ENCODE assay signal across 1 cellular context in the genomic region with DNA sequence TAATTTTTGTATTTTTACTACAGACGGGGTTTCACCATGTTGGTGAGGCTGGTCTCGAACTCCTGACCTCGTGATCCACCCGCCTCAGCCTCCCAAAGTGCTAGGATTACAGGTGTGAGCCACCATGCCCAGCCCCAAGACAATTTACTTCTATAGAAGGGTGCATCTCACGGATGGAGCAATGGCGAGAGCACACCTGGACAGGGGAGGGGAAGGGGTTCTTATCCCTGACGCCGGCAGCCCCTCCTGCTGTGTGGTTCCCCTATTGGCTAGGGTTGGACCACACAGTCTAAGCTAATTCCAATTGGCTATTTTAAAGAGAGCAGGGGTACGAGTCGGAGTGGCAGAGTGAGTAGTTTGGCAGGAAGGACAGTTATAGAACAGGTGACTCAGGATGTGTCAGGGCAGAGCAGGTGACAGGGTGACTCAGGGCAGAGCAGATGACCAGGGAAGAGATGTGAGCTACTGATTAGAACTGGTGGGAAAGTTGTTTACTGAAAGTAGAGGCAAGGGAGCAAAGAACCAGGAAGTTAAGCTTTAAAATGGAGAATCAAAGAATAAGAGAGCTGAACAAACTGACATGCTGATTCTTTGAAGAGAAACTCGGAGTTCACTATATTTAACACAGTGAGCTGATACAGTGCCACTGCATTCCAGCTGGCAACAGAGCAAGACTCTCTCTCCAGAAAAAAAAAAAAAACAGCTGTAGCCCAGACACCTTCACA.
A peak's percentile ranks its signal among the peaks of the same experiment; 100 is the strongest.
TF ChIP-seq lines count a peak whose summit lies in the region.

No MANE protein-coding gene starts in this region.

TF ChIP-seq in HepG2, 621 proteins besides CTCF, POLR2A, EP300 and RAD21 (continued from another document and continues in another):
- no peak for TF ChIP-seq ZNF441 (CRISPR knock-in tag; IDR thresholded peaks at IDR 0.05; ENCODE audit: borderline replicate concordance)
- no peak for TF ChIP-seq ZNF563 (CRISPR knock-in tag; IDR thresholded peaks at IDR 0.05)
- no peak for TF ChIP-seq ZNF629 (CRISPR knock-in tag; conservative IDR thresholded peaks at IDR 0.05)
- TF ChIP-seq PHB2 (IDR thresholded peaks at IDR 0.05; ENCODE audit: partially characterized antibody): no peak
- TF ChIP-seq, protein P1, sequence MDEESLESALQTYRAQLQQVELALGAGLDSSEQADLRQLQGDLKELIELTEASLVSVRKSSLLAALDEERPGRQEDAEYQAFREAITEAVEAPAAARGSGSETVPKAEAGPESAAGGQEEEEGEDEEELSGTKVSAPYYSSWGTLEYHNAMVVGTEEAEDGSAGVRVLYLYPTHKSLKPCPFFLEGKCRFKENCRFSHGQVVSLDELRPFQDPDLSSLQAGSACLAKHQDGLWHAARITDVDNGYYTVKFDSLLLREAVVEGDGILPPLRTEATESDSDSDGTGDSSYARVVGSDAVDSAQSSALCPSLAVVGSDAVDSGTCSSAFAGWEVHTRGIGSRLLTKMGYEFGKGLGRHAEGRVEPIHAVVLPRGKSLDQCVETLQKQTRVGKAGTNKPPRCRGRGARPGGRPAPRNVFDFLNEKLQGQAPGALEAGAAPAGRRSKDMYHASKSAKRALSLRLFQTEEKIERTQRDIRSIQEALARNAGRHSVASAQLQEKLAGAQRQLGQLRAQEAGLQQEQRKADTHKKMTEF (CRISPR knock-in tag; IDR thresholded peaks at IDR 0.05): no peak
- TF ChIP-seq GATAD1 (CRISPR knock-in tag; IDR thresholded peaks at IDR 0.05): no peak
- peak; percentile 31 for TF ChIP-seq TEAD3 (CRISPR knock-in tag; optimal IDR thresholded peaks at IDR 0.05; ENCODE audit: borderline replicate concordance)
- TF ChIP-seq ZNF569 (CRISPR knock-in tag; IDR thresholded peaks at IDR 0.05; ENCODE audit: borderline replicate concordance): no peak
- no peak for TF ChIP-seq EZH2 (conservative IDR thresholded peaks at IDR 0.05; ENCODE audit: low read depth, low read length)
- TF ChIP-seq HHEX (CRISPR knock-in tag; IDR thresholded peaks at IDR 0.05): no peak
- no peak for TF ChIP-seq SMYD3 (CRISPR knock-in tag; IDR thresholded peaks at IDR 0.05)
- TF ChIP-seq, protein P2, sequence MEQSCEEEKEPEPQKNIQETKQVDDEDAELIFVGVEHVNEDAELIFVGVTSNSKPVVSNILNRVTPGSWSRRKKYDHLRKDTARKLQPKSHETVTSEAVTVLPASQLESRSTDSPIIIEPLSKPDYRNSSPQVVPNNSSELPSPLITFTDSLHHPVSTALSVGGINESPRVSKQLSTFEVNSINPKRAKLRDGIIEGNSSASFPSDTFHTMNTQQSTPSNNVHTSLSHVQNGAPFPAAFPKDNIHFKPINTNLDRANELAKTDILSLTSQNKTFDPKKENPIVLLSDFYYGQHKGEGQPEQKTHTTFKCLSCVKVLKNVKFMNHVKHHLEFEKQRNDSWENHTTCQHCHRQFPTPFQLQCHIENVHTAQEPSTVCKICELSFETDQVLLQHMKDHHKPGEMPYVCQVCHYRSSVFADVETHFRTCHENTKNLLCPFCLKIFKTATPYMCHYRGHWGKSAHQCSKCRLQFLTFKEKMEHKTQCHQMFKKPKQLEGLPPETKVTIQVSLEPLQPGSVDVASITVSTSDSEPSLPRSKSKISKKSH (CRISPR knock-in tag; IDR thresholded peaks at IDR 0.05; ENCODE audit: borderline replicate concordance): no peak
- TF ChIP-seq SUZ12 (IDR thresholded peaks at IDR 0.05; ENCODE audit: low read depth, low read length): no peak
- TF ChIP-seq RELA (CRISPR knock-in tag; IDR thresholded peaks at IDR 0.05): no peak
- no peak for TF ChIP-seq TOPORS (CRISPR knock-in tag; IDR thresholded peaks at IDR 0.05)
- TF ChIP-seq HDAC2 (CRISPR knock-in tag; IDR thresholded peaks at IDR 0.05): 0 out of 2 replicates have a peak, but pooled peaks have one; percentile 12
- TF ChIP-seq FOXM1 (CRISPR knock-in tag; IDR thresholded peaks at IDR 0.05): no peak
- TF ChIP-seq, protein P3, sequence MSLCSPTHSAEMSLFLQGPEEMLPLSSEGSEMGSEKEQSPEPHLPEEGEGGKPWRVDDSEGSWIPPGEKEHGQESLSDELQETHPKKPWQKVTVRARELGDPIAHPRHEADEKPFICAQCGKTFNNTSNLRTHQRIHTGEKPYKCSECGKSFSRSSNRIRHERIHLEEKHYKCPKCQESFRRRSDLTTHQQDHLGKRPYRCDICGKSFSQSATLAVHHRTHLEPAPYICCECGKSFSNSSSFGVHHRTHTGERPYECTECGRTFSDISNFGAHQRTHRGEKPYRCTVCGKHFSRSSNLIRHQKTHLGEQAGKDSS (CRISPR knock-in tag; IDR thresholded peaks at IDR 0.05; ENCODE audit: borderline replicate concordance, low read depth): no peak
- no peak for TF ChIP-seq ZNF749 (CRISPR knock-in tag; IDR thresholded peaks at IDR 0.05; ENCODE audit: borderline replicate concordance)
- no peak for TF ChIP-seq ZMAT3 (CRISPR knock-in tag; conservative IDR thresholded peaks at IDR 0.05)
- TF ChIP-seq GLI4 (CRISPR knock-in tag; IDR thresholded peaks at IDR 0.05; ENCODE audit: borderline replicate concordance): no peak
- TF ChIP-seq, protein P4, sequence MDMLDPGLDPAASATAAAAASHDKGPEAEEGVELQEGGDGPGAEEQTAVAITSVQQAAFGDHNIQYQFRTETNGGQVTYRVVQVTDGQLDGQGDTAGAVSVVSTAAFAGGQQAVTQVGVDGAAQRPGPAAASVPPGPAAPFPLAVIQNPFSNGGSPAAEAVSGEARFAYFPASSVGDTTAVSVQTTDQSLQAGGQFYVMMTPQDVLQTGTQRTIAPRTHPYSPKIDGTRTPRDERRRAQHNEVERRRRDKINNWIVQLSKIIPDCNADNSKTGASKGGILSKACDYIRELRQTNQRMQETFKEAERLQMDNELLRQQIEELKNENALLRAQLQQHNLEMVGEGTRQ (IDR thresholded peaks at IDR 0.05; ENCODE audit: low read depth, low read length): peak; percentile 36; the same call in 1 of the 2 replicates
- TF ChIP-seq, protein P4 (CRISPR knock-in tag; IDR thresholded peaks at IDR 0.05; ENCODE audit: borderline replicate concordance): no peak
- TF ChIP-seq, protein P5, sequence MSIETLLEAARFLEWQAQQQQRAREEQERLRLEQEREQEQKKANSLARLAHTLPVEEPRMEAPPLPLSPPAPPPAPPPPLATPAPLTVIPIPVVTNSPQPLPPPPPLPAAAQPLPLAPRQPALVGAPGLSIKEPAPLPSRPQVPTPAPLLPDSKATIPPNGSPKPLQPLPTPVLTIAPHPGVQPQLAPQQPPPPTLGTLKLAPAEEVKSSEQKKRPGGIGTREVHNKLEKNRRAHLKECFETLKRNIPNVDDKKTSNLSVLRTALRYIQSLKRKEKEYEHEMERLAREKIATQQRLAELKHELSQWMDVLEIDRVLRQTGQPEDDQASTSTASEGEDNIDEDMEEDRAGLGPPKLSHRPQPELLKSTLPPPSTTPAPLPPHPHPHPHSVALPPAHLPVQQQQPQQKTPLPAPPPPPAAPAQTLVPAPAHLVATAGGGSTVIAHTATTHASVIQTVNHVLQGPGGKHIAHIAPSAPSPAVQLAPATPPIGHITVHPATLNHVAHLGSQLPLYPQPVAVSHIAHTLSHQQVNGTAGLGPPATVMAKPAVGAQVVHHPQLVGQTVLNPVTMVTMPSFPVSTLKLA (IDR thresholded peaks at IDR 0.05): 0 out of 2 replicates have a peak, but pooled peaks have one; percentile 26
- TF ChIP-seq MED8 (CRISPR knock-in tag; IDR thresholded peaks at IDR 0.05; ENCODE audit: insufficient replicate concordance): no peak
- no peak for TF ChIP-seq ZNF160 (CRISPR knock-in tag; IDR thresholded peaks at IDR 0.05)
- TF ChIP-seq, protein P6, sequence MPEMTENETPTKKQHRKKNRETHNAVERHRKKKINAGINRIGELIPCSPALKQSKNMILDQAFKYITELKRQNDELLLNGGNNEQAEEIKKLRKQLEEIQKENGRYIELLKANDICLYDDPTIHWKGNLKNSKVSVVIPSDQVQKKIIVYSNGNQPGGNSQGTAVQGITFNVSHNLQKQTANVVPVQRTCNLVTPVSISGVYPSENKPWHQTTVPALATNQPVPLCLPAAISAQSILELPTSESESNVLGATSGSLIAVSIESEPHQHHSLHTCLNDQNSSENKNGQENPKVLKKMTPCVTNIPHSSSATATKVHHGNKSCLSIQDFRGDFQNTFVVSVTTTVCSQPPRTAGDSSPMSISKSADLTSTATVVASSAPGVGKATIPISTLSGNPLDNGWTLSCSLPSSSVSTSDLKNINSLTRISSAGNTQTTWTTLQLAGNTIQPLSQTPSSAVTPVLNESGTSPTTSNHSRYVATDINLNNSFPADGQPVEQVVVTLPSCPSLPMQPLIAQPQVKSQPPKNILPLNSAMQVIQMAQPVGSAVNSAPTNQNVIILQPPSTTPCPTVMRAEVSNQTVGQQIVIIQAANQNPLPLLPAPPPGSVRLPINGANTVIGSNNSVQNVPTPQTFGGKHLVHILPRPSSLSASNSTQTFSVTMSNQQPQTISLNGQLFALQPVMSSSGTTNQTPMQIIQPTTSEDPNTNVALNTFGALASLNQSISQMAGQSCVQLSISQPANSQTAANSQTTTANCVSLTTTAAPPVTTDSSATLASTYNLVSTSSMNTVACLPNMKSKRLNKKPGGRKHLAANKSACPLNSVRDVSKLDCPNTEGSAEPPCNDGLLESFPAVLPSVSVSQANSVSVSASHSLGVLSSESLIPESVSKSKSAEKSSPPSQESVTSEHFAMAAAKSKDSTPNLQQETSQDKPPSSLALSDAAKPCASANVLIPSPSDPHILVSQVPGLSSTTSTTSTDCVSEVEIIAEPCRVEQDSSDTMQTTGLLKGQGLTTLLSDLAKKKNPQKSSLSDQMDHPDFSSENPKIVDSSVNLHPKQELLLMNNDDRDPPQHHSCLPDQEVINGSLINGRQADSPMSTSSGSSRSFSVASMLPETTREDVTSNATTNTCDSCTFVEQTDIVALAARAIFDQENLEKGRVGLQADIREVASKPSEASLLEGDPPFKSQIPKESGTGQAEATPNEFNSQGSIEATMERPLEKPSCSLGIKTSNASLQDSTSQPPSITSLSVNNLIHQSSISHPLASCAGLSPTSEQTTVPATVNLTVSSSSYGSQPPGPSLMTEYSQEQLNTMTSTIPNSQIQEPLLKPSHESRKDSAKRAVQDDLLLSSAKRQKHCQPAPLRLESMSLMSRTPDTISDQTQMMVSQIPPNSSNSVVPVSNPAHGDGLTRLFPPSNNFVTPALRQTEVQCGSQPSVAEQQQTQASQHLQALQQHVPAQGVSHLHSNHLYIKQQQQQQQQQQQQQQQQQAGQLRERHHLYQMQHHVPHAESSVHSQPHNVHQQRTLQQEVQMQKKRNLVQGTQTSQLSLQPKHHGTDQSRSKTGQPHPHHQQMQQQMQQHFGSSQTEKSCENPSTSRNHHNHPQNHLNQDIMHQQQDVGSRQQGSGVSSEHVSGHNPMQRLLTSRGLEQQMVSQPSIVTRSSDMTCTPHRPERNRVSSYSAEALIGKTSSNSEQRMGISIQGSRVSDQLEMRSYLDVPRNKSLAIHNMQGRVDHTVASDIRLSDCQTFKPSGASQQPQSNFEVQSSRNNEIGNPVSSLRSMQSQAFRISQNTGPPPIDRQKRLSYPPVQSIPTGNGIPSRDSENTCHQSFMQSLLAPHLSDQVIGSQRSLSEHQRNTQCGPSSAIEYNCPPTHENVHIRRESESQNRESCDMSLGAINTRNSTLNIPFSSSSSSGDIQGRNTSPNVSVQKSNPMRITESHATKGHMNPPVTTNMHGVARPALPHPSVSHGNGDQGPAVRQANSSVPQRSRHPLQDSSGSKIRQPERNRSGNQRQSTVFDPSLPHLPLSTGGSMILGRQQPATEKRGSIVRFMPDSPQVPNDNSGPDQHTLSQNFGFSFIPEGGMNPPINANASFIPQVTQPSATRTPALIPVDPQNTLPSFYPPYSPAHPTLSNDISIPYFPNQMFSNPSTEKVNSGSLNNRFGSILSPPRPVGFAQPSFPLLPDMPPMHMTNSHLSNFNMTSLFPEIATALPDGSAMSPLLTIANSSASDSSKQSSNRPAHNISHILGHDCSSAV (CRISPR knock-in tag; IDR thresholded peaks at IDR 0.05; ENCODE audit: borderline replicate concordance): no peak
- no peak for TF ChIP-seq ZNF776 (CRISPR knock-in tag; IDR thresholded peaks at IDR 0.05)
- TF ChIP-seq, protein P7, sequence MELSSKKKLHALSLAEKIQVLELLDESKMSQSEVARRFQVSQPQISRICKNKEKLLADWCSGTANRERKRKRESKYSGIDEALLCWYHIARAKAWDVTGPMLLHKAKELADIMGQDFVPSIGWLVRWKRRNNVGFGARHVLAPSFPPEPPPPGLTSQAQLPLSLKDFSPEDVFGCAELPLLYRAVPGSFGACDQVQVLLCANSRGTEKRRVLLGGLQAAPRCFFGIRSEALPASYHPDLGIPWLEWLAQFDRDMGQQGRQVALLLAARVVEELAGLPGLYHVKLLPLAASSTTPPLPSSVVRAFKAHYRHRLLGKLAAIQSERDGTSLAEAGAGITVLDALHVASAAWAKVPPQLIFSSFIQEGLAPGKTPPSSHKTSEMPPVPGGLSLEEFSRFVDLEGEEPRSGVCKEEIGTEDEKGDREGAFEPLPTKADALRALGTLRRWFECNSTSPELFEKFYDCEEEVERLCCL (CRISPR knock-in tag; IDR thresholded peaks at IDR 0.05; ENCODE audit: borderline replicate concordance): no peak
- no peak for TF ChIP-seq WIZ (CRISPR knock-in tag; IDR thresholded peaks at IDR 0.05)
- no peak for TF ChIP-seq MYNN (CRISPR knock-in tag; IDR thresholded peaks at IDR 0.05; ENCODE audit: low read depth)
- TF ChIP-seq HDAC1 (CRISPR knock-in tag; IDR thresholded peaks at IDR 0.05): no peak
- TF ChIP-seq SAFB2 (CRISPR knock-in tag; IDR thresholded peaks at IDR 0.05; ENCODE audit: borderline replicate concordance, low read depth): no peak
- TF ChIP-seq SETDB1 (CRISPR knock-in tag; IDR thresholded peaks at IDR 0.05; ENCODE audit: borderline replicate concordance): no peak
- TF ChIP-seq YY1 (IDR thresholded peaks at IDR 0.05; ENCODE audit: insufficient read depth, insufficient replicate concordance, low read depth, low read length): no peak
- no peak for TF ChIP-seq HNRNPLL (IDR thresholded peaks at IDR 0.05; ENCODE audit: low read depth, low read length, poor library complexity, severe bottlenecking)
- TF ChIP-seq PRMT3 (CRISPR knock-in tag; IDR thresholded peaks at IDR 0.05; ENCODE audit: borderline replicate concordance, low read depth): no peak
- no peak; the same call in 1 of the 2 replicates for TF ChIP-seq SOX5 (CRISPR knock-in tag; IDR thresholded peaks at IDR 0.05; ENCODE audit: borderline replicate concordance)
- TF ChIP-seq ARHGAP35 (CRISPR knock-in tag; IDR thresholded peaks at IDR 0.05; ENCODE audit: borderline replicate concordance): no peak
- no peak for TF ChIP-seq ASH2L (IDR thresholded peaks at IDR 0.05; ENCODE audit: insufficient read length, low read depth, low read length)
- TF ChIP-seq, protein P8, sequence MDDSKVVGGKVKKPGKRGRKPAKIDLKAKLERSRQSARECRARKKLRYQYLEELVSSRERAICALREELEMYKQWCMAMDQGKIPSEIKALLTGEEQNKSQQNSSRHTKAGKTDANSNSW (CRISPR knock-in tag; IDR thresholded peaks at IDR 0.05; ENCODE audit: borderline replicate concordance): no peak
- TF ChIP-seq ZNF12 (CRISPR knock-in tag; IDR thresholded peaks at IDR 0.05): no peak
- TF ChIP-seq, protein P9, sequence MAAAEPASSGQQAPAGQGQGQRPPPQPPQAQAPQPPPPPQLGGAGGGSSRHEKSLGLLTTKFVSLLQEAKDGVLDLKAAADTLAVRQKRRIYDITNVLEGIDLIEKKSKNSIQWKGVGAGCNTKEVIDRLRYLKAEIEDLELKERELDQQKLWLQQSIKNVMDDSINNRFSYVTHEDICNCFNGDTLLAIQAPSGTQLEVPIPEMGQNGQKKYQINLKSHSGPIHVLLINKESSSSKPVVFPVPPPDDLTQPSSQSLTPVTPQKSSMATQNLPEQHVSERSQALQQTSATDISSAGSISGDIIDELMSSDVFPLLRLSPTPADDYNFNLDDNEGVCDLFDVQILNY (CRISPR knock-in tag; conservative IDR thresholded peaks at IDR 0.05): no peak
- no peak for TF ChIP-seq ATAD3A (CRISPR knock-in tag; IDR thresholded peaks at IDR 0.05)
